Comparison of ENCODE assay signal across 8 cellular contexts in genomic region chr14:104826858-104827172, GRCh38. TPM values are rescaled to one million over a fixed set of nuclear protein-coding genes. Genes with fewer than 3 reads are reported as not detected.
DNase-seq lines count a peak whose midpoint lies in the region; ATAC-seq, FAIRE-seq and TF ChIP-seq lines count a peak whose summit lies in the region.

No MANE protein-coding gene starts in this region.

- CTCF ChIA-PET in CD4-positive, alpha-beta memory T cell (lab: Charles Lee; ENCODE audit: partially characterized antibody), result interaction anchor here (1.1 to 4.6 kb wide), 7 partner anchors 26 to 161 kb away, joined by 3 to 144 read pairs (median 5); partner anchors contain the start of genes SIVA1 and ZBTB42
- CTCF ChIA-PET in RWPE1 (lab: Yijun Ruan, JAX), result interaction anchor here (0.6 to 2.0 kb wide), 8 partner anchors 10 to 88 kb away, joined by 3 to 25 read pairs (median 4); no protein-coding TSS in a partner anchor

- TF ChIP-seq POLR2A in esophagus muscularis mucosa (IDR thresholded peaks at IDR 0.05; ENCODE audit: low read depth), result no peak

- no peak overlapping the region for H3K27ac ChIP-seq in CD4-positive, alpha-beta memory T cell (ENCODE audit: low read depth, low read length)
- H3K27ac ChIP-seq in RWPE1, result peak overlapping the region; percentile 75; the same call in 1 of the 2 replicates
- peak overlapping the region in 3 of 4 donors; percentile 10 to 61 (median 51) for H3K27ac ChIP-seq in esophagus muscularis mucosa (replicated peaks in 1 of 4)
- H3K27ac ChIP-seq in pancreas, result peak overlapping the region in 2 of 4 donors; percentile 42 to 53

- peak overlapping the region; percentile 79 to 88 (median 82) for H3K4me3 Mint-ChIP-seq in CD4-positive, alpha-beta memory T cell

- TF ChIP-seq CTCF in RWPE1 (conservative IDR thresholded peaks at IDR 0.05; ENCODE audit: low read depth) (no peak), esophagus muscularis mucosa (IDR thresholded peaks at IDR 0.05) (no peak), pancreas (IDR thresholded peaks at IDR 0.05) (no peak)

- TF ChIP-seq EP300 in esophagus muscularis mucosa (IDR thresholded peaks at IDR 0.05), result no peak

- H3K4me1 Mint-ChIP-seq in CD4-positive, alpha-beta memory T cell, result peaks cover 14 to 32% (median 24%) of the 10 kb centered on the region in 4 donors

- H3K36me3 Mint-ChIP-seq in CD4-positive, alpha-beta memory T cell, result peaks cover 0 to 3% of the 10 kb centered on the region in 2 donors

- ATAC-seq in pancreas, result peak in 1 of 4 donors; percentile 3
- ATAC-seq in GM21825 (IDR thresholded peaks at IDR 0.05; ENCODE audit: unreplicated experiment), result no peak

- H3K27me3 ChIP-seq in CD4-positive, alpha-beta memory T cell (ENCODE audit: insufficient read depth, low read length), result no peaks in the 10 kb centered on the region
- H3K27me3 ChIP-seq in esophagus muscularis mucosa (no peaks in the 10 kb centered on the region), pancreas (no peaks in the 10 kb centered on the region)

- no peaks in the 10 kb centered on the region for H3K36me3 ChIP-seq in CD4-positive, alpha-beta memory T cell (ENCODE audit: insufficient read depth, low read length)
- H3K36me3 ChIP-seq in esophagus muscularis mucosa (no peaks in the 10 kb centered on the region), pancreas (no peaks in the 10 kb centered on the region)

- H3K4me3 ChIP-seq in CD4-positive, alpha-beta memory T cell (ENCODE audit: low read length in 2 of 2), result peak overlapping the region in 1 of 2 donors; percentile 52
- H3K4me3 ChIP-seq in esophagus muscularis mucosa, result peak overlapping the region; percentile 54 to 78 (median 61)
- H3K4me3 ChIP-seq in pancreas, result peak overlapping the region; percentile 19 to 65 (median 42)

- H3K27me3 Mint-ChIP-seq in CD4-positive, alpha-beta memory T cell, result peaks cover 2 to 7% of the 10 kb centered on the region in 2 donors

- peak overlapping the region in 4 of 7 donors; percentile 12 to 87 (median 58) for H3K27ac Mint-ChIP-seq in CD4-positive, alpha-beta memory T cell

- DNase-seq in CD4-positive, alpha-beta memory T cell, result peak in 3 of 5 donors; percentile 6 to 13 (median 9)
- DNase-seq in RWPE1 (ENCODE audit: low spot score) (no peak), esophagus muscularis mucosa (ENCODE audit: extremely low spot score) (no peak), pancreas (no peak), NCI-H226 (no peak), activated gamma-delta T cell (lab: John Stamatoyannopoulos, UW) (no peak)
- no peak for DNase-seq in stimulated activated CD4-positive, alpha-beta T cell treated with anti-CD3 and anti-CD28 coated beads, Interleukin-2, amount 100 ng/mL, for 48 hours

- no peaks in the 10 kb centered on the region for H3K9me3 ChIP-seq in CD4-positive, alpha-beta memory T cell (ENCODE audit: control insufficient read depth in 1 of 2, low read length in 2 of 2)
- H3K9me3 ChIP-seq in esophagus muscularis mucosa (no peaks in the 10 kb centered on the region), pancreas (no peaks in the 10 kb centered on the region)

- POLR2A ChIA-PET in CD4-positive, alpha-beta memory T cell (lab: Charles Lee; ENCODE audit: partially characterized antibody), result interaction anchor here (1.0 to 4.2 kb wide), 7 partner anchors 26 to 74 kb away, joined by 3 to 30 read pairs (median 7); partner anchors contain the start of genes SIVA1 and ZBTB42
- POLR2A ChIA-PET in RWPE1 (lab: Yijun Ruan, JAX; ENCODE audit: low non-redundant PET), result no interaction called here

- no peak for FAIRE-seq in pancreas (lab: Jason Lieb, UNC)

- H3K4me1 ChIP-seq in CD4-positive, alpha-beta memory T cell (ENCODE audit: insufficient read depth, low read length), result peaks cover 21% of the 10 kb centered on the region
- H3K4me1 ChIP-seq in esophagus muscularis mucosa, result peaks cover 20 to 25% (median 25%) of the 10 kb centered on the region in 4 donors
- peaks cover 0 to 10% (median 8%) of the 10 kb centered on the region in 3 donors for H3K4me1 ChIP-seq in pancreas

- 0% methylated on average over 6 of the region's 27 CpGs for WGBS in esophagus muscularis mucosa
- 2 to 5% methylated on average over 27 of the region's 27 CpGs for WGBS in pancreas, 2 donors

- intact Hi-C loops in CD4-positive, alpha-beta memory T cell (cut with micrococcal nuclease), result loop anchor here (1.0 to 2.0 kb wide), 3 partner anchors 27 to 59 kb away; partner anchors contain the start of gene CEP170B
- intact Hi-C loops in esophagus muscularis mucosa (cut with DNase I) (loop anchor here (1.0 kb wide), 1 partner anchor 59 kb away; no protein-coding TSS in a partner anchor), pancreas (cut with DNase I) (no loop called here)

- peaks cover 0 to 5% (median 0%) of the 10 kb centered on the region in 8 donors for H3K9me3 Mint-ChIP-seq in CD4-positive, alpha-beta memory T cell

RNA-seq across cellular contexts. Expression of gene ZBTB42, which starts 25.9 kb away (rescaled TPM):
- total RNA-seq in CD4-positive, alpha-beta memory T cell, result 10 to 100 TPM; 11.6 to 12.3 TPM
- 1 to 10 TPM; 2.0 to 2.1 TPM for polyA plus RNA-seq in CD4-positive, alpha-beta memory T cell
- total RNA-seq in esophagus muscularis mucosa (1 to 10 TPM; 2.5 to 6.4 (median 4.9) TPM), pancreas (10 to 100 TPM in 1 of 6 donors, 1 to 10 TPM in 5; 7.8 to 10.8 (median 8.5) TPM)
- polyA plus RNA-seq in pancreas, result 1 to 10 TPM; 4.1 to 7.6 TPM

RNA-seq across cellular contexts. Expression of gene AKT1, which starts 31.3 kb away (rescaled TPM):
- total RNA-seq in CD4-positive, alpha-beta memory T cell, result 10 to 100 TPM; 88.7 to 90.5 TPM
- polyA plus RNA-seq in CD4-positive, alpha-beta memory T cell, result 10 to 100 TPM in 1 of 2 donors, 1 to 10 TPM in 1; 5.3 to 23.5 TPM
- total RNA-seq in esophagus muscularis mucosa (100 to 1,000 TPM; 162 to 267 (median 187) TPM), pancreas (100 to 1,000 TPM in 1 of 6 donors, 10 to 100 TPM in 5; 70.0 to 102 (median 79.7) TPM)
- polyA plus RNA-seq in pancreas, result 100 to 1,000 TPM in 1 of 2 donors, 10 to 100 TPM in 1; 84.7 to 106 TPM

RNA-seq across cellular contexts. Expression of gene CEP170B, which starts 38.3 kb away (rescaled TPM):
- total RNA-seq in CD4-positive, alpha-beta memory T cell, result 1 to 10 TPM; 3.0 to 3.8 TPM
- under 1 TPM in 1 of 2 donors, not detected in 1; 0.16 TPM for polyA plus RNA-seq in CD4-positive, alpha-beta memory T cell
- total RNA-seq in esophagus muscularis mucosa, result 10 to 100 TPM; 24.1 to 70.6 (median 45.7) TPM
- 10 to 100 TPM; 17.7 to 26.3 (median 21.9) TPM for total RNA-seq in pancreas
- 10 to 100 TPM; 19.1 to 43.8 TPM for polyA plus RNA-seq in pancreas

Comparison
In these comparisons a context has a peak if more than half of its experiments do, and no peak if none do; other contexts are left out.
1. DNase-seq: peak in CD4-positive, alpha-beta memory T cell (3 of 5); none in RWPE1 (single experiment), esophagus muscularis mucosa (single experiment), pancreas (0 of 6), stimulated activated CD4-positive, alpha-beta T cell treated with anti-CD3 and anti-CD28 coated beads, Interleukin-2, amount 100 ng/mL, for 48 hours (0 of 2), NCI-H226 (single experiment) and activated gamma-delta T cell (single experiment).
2. intact Hi-C loops: an anchor here in CD4-positive, alpha-beta memory T cell (1.0 to 2.0 kb wide) and esophagus muscularis mucosa (1.0 kb wide); none called in pancreas.